In genomic region chr16:19604911-19605310, GRCh38 we compare ENCODE assay signal across 22 cellular contexts.
"Had no signal": no experiment of that assay in that cellular context is flagged by ENCODE, and none has a peak within 500 bp of the region (broad histone marks: within the 10 kb centered on the region; RNA-seq: fewer than 3 reads in every experiment).

No MANE protein-coding gene starts in this region.

- ATAC-seq: Panc1 had no signal

- H3K4me3 ChIP-seq: MG63, SJSA1, SK-N-MC had no signal

- H3K27ac ChIP-seq: RWPE1, SJSA1, SK-N-MC had no signal

- H3K27me3 ChIP-seq: MG63, SJSA1 had no signal

- DNase-seq: KG1, MG63, NCI-H1092, NCI-H1105 treated with DMSO at 0.1 percent for 48 hours, NCI-H1417 treated with DMSO at 0.1 percent for 48 hours, NCI-H146, NCI-H1694 treated with DMSO at 0.1 percent for 48 hours, NCI-H1930, NCI-H2081, NCI-H2107, NCI-H2171, NCI-H226, NCI-H446, NCI-H510A, NCI-H524 treated with DMSO at 0.1 percent for 48 hours, NCI-H69, NCI-H774, SIG-M5 had no signal

- H3K4me1 ChIP-seq: SJSA1 had no signal

- H3K9me3 ChIP-seq: MG63, SJSA1 had no signal
